ENCODE assay signal across 13 cellular contexts in the genomic region with DNA sequence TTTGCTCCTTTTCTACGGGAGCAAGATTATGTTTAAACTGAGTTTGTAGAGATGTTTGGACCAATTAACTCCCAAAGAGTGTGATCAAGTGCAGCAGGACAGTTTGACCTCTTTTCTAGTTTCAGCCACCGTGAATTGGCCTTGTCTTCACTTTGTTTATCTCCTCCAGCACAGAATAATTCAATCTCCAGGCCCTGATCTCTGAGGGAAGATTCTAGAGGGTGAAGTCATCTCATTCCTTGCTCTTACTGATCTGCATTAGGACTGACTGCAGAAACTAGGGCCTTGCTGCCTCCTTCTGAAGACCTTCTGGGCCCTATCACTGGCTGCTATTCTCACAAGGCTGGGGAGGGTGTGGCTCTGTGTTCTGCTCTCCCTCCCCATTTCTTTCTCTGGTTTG.
"Had no signal": no experiment of that assay in that cellular context is flagged by ENCODE, and none has a peak within 500 bp of the region (broad histone marks: within the 10 kb centered on the region; RNA-seq: fewer than 3 reads in every experiment).

No MANE protein-coding gene starts in this region.

- H3K27ac ChIP-seq: sigmoid colon had no signal

- ATAC-seq: naive thymus-derived CD8-positive, alpha-beta T cell; stimulated activated naive CD8-positive, alpha-beta T cell treated with anti-CD3 and anti-CD28 coated beads, Interleukin-15, Interleukin-2, amounts not matched to agents 100 U/mL and 50 U/mL, for 24 hours had no signal

- H3K27me3 Mint-ChIP-seq: activated B cell treated with CpG ODN at 0.5 μM for 24 hours; activated CD4-positive, alpha-beta T cell treated with anti-CD3 and anti-CD28 coated beads, Interleukin-2, amount 10 ng/mL, durations not matched to agents 24 days and 14 days; naive thymus-derived CD8-positive, alpha-beta T cell had no signal

- H3K9me3 ChIP-seq: sigmoid colon, uterus had no signal

- H3K4me1 ChIP-seq: sigmoid colon, uterus had no signal

- DNase-seq: activated B cell treated with CpG ODN at 0.5 μM for 24 hours; activated CD4-positive, alpha-beta T cell treated with anti-CD3 and anti-CD28 coated beads, Interleukin-2, amount 10 ng/mL, durations not matched to agents 24 days and 14 days; activated naive CD4-positive, alpha-beta T cell treated with anti-CD3 and anti-CD28 coated beads, Interleukin-2, amount 50 U/mL, for 16 hours; aorta; hippocampal formation; naive thymus-derived CD8-positive, alpha-beta T cell; occipital lobe; sigmoid colon; stimulated activated CD4-positive, alpha-beta T cell treated with anti-CD3 and anti-CD28 coated beads, Interleukin-12 subunit alpha, Interleukin-12 subunit beta, amount 100 ng/mL, for 4 hours; stimulated activated CD4-positive, alpha-beta T cell treated with anti-CD3 and anti-CD28 coated beads, Interleukin-2, amount 100 ng/mL, for 48 hours; stimulated activated naive CD8-positive, alpha-beta T cell treated with anti-CD3 and anti-CD28 coated beads, Interleukin-15, Interleukin-2, amounts not matched to agents 100 U/mL and 50 U/mL, for 24 hours; uterus had no signal

- H3K27ac Mint-ChIP-seq: activated B cell treated with CpG ODN at 0.5 μM for 24 hours; activated CD4-positive, alpha-beta T cell treated with anti-CD3 and anti-CD28 coated beads, Interleukin-2, amount 10 ng/mL, durations not matched to agents 24 days and 14 days had no signal

- H3K36me3 ChIP-seq: sigmoid colon, uterus had no signal

- H3K4me3 ChIP-seq: lung, sigmoid colon, uterus had no signal

- H3K9me3 Mint-ChIP-seq: activated B cell treated with CpG ODN at 0.5 μM for 24 hours; naive thymus-derived CD8-positive, alpha-beta T cell had no signal

- H3K27me3 ChIP-seq: sigmoid colon, uterus had no signal

- H3K4me3 Mint-ChIP-seq: activated CD4-positive, alpha-beta T cell treated with anti-CD3 and anti-CD28 coated beads, Interleukin-2, amount 10 ng/mL, durations not matched to agents 24 days and 14 days; naive thymus-derived CD8-positive, alpha-beta T cell had no signal
